34 cellular contexts compared by ENCODE assay signal in genomic region chr18:78405763-78406162, GRCh38.
"Had no signal": no experiment of that assay in that cellular context is flagged by ENCODE, and none has a peak within 500 bp of the region (broad histone marks: within the 10 kb centered on the region; RNA-seq: fewer than 3 reads in every experiment).

No MANE protein-coding gene starts in this region.

- H3K36me3 ChIP-seq: MG63 had no signal

- DNase-seq: Karpas-422, Kasumi-1, MG63, MM.1S, MV-4-11, NCI-H1048, NCI-H1092, NCI-H1092 treated with DMSO at 0.1 percent for 48 hours, NCI-H1105, NCI-H1105 treated with DMSO at 0.1 percent for 48 hours, NCI-H1417, NCI-H1417 treated with DMSO at 0.1 percent for 48 hours, NCI-H1436, NCI-H1436 treated with DMSO at 0.1 percent for 48 hours, NCI-H146, NCI-H1694, NCI-H1694 treated with DMSO at 0.1 percent for 48 hours, NCI-H187, NCI-H187 treated with DMSO at 0.1 percent for 48 hours, NCI-H1930, NCI-H2029, NCI-H2029 treated with DMSO at 0.1 percent for 48 hours, NCI-H2081, NCI-H2081 treated with DMSO at 0.1 percent for 48 hours, NCI-H2107, NCI-H2171, NCI-H2171 treated with DMSO at 0.1 percent for 48 hours, NCI-H2227 treated with DMSO at 0.1 percent for 48 hours, NCI-H226, NCI-H345, NCI-H446, NCI-H446 treated with DMSO at 0.1 percent for 48 hours, NCI-H510A had no signal

- H3K4me3 ChIP-seq: MG63 had no signal

- H3K27ac ChIP-seq: KMS-11 had no signal

- H3K27me3 ChIP-seq: MG63 had no signal

- H3K9me3 ChIP-seq: MG63 had no signal
